28 cellular contexts compared by ENCODE assay signal in the genomic region with DNA sequence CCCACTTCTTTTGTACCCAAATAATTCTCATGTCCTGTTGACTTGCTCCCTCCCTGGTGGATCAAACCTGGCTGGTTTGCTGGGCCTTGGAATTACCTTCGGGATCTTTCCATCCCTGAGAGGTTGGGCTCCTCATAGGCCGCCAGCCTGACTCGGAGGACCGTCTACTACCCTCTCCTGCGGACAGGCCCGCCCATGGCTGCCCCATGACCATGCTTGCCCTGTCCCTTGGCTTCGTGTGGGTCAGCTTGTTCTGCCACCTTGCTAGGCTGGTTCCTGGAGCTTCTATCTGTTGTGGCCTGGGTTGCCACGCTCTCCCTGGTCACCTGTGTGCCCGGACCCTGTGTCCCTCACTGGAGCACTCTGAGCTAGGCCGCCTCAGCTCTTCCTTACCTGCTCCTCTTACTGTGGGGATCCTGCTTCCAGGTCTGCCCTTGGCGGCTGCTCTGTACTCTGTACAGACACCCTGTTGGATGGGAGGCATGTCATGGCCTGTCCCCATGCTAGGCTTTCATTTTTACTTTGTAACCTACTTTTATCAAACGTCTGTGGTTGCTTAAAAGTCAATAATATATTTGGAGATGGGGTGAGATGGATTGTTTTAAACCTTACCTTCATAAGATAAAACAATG. TPM values are rescaled to one million over a fixed set of nuclear protein-coding genes. Genes with fewer than 3 reads are reported as not detected.
DNase-seq lines count a peak whose midpoint lies in the region; ATAC-seq and TF ChIP-seq lines count a peak whose summit lies in the region.
"Had no signal": no experiment of that assay in that cellular context is flagged by ENCODE, and none has a peak within 500 bp of the region (broad histone marks: within the 10 kb centered on the region; RNA-seq: fewer than 3 reads in every experiment).

No MANE protein-coding gene starts in this region.

- H3K9me3 ChIP-seq in H9 (ENCODE audit: control insufficient read depth, low read depth, low read length) = no peaks in the 10 kb centered on the region
- H3K9me3 ChIP-seq in RWPE2 (ENCODE audit: severe bottlenecking) = no peaks in the 10 kb centered on the region
- no peaks in the 10 kb centered on the region for H3K9me3 ChIP-seq in heart left ventricle
- no peaks in the 10 kb centered on the region for H3K9me3 ChIP-seq in ovary
- no peaks in the 10 kb centered on the region for H3K9me3 ChIP-seq in naive thymus-derived CD4-positive, alpha-beta T cell (ENCODE audit: control insufficient read depth in 2 of 3, low read length in 3 of 3)
- H3K9me3 ChIP-seq: BE2C, body of pancreas, tibial nerve had no signal

- no CpG with 5 or more reads among the region's 12 CpGs for WGBS in H9 (ENCODE audit: extremely low coverage, insufficient read length, low lambda C conversion rate)
- 58 to 74% (median 65%) methylated on average over 12 of the region's 12 CpGs for WGBS in heart left ventricle, 4 donors
- WGBS in ovary, 3 donors = 88 to 96% (median 95%) methylated on average over 12 of the region's 12 CpGs

- intact Hi-C loops in heart left ventricle (cut with DNase I) = loop anchor here in 1 of 10 donors (2.0 kb wide), 1 partner anchor 28 kb away; no protein-coding TSS in a partner anchor
- intact Hi-C loops in ovary (cut with DNase I) = no loop called here
- intact Hi-C loops in naive thymus-derived CD4-positive, alpha-beta T cell (cut with micrococcal nuclease) = loop anchor here in 1 of 2 donors (5.0 kb wide), 1 partner anchor 39 kb away; no protein-coding TSS in a partner anchor

- ATAC-seq in RWPE2 (ENCODE audit: low read depth) (peak; percentile 52; the same call in 2 of the 3 replicates), heart left ventricle (peak; percentile 15 to 54 (median 46))
- no peak for ATAC-seq in naive thymus-derived CD4-positive, alpha-beta T cell
- ATAC-seq: body of pancreas; left colon; stimulated activated naive CD8-positive, alpha-beta T cell treated with anti-CD3 and anti-CD28 coated beads, Interleukin-15, amount 100 ng/mL, for 72 hours had no signal

- no peak overlapping the region for H3K18ac ChIP-seq in H9 (ENCODE audit: insufficient read length, low read depth, low read length)

- no peak overlapping the region for H2BK20ac ChIP-seq in H9 (ENCODE audit: low read depth, low read length, poor library complexity, severe bottlenecking)

- H3K79me2 ChIP-seq in H9 (ENCODE audit: insufficient read depth, low read length) = no peaks in the 10 kb centered on the region
- H3K79me2 ChIP-seq: hepatocyte had no signal

- H4K8ac ChIP-seq in H9 (replicated peaks; ENCODE audit: insufficient read length, low read depth, low read length) = no peak overlapping the region

- no peak overlapping the region for H2BK15ac ChIP-seq in H9 (ENCODE audit: low read depth, low read length)

- no peak overlapping the region for H3K23ac ChIP-seq in H9 (ENCODE audit: insufficient read length, low read depth, low read length)

- no peak overlapping the region for H3K9ac ChIP-seq in H9 (ENCODE audit: extremely low read depth, insufficient read length, low read length)

- no peak overlapping the region for H3K4ac ChIP-seq in H9 (ENCODE audit: low read depth, low read length)

- DNase-seq in H9 (no peak), RWPE2 (ENCODE audit: low spot score) (no peak), heart left ventricle (peak in 1 of 5 donors; percentile 67), ovary (no peak), DMS79 treated with DMSO at 0.1 percent for 48 hours (lab: John Stamatoyannopoulos, UW) (no peak), caudate nucleus (lab: John Stamatoyannopoulos, UW) (no peak), ureter (ENCODE audit: low spot score) (no peak)
- no peak for DNase-seq in naive thymus-derived CD4-positive, alpha-beta T cell
- DNase-seq: ACHN; activated CD4-positive, alpha-beta T cell treated with anti-CD3 and anti-CD28 coated beads for 4 hours; activated CD8-positive, alpha-beta memory T cell treated with anti-CD3 and anti-CD28 coated beads for 24 hours; activated effector memory CD4-positive, alpha-beta T cell treated with anti-CD3 and anti-CD28 coated beads, Interleukin-2, amount 50 U/mL, for 16 hours; BE2C; body of pancreas; CD8-positive, alpha-beta memory T cell; effector memory CD4-positive, alpha-beta T cell; foreskin melanocyte; left colon; mesendoderm; NCI-H1436 treated with DMSO at 0.1 percent for 48 hours; SHP77 treated with DMSO at 0.1 percent for 48 hours; small intestine; stimulated activated CD8-positive, alpha-beta memory T cell treated with anti-CD3 and anti-CD28 coated beads, Interleukin-4, amount 100 ng/mL, for 48 hours; stimulated activated naive CD8-positive, alpha-beta T cell treated with anti-CD3 and anti-CD28 coated beads, Interleukin-15, amount 100 ng/mL, for 72 hours had no signal

- H3K4me2 ChIP-seq in H9 (ENCODE audit: insufficient read depth, insufficient read length, low read length) = no peak overlapping the region
- H3K4me2 ChIP-seq: hepatocyte had no signal

- no peak overlapping the region for H3T11ph ChIP-seq in H9 (ENCODE audit: low read length)

- H3K27ac ChIP-seq in H9 (ENCODE audit: insufficient read length, low read depth, low read length) (no peak overlapping the region), RWPE2 (ENCODE audit: poor library complexity, severe bottlenecking) (no peak overlapping the region), heart left ventricle (peak overlapping the region in 10 of 12 donors; percentile 49 to 97 (median 90)), ovary (peak overlapping the region; percentile 43 to 66), caudate nucleus (ENCODE audit: low read depth, low read length) (no peak overlapping the region)
- no peak overlapping the region for H3K27ac ChIP-seq in naive thymus-derived CD4-positive, alpha-beta T cell (ENCODE audit: low read depth, low read length)
- H3K27ac ChIP-seq: body of pancreas, hepatocyte, tibial nerve had no signal

- no peaks in the 10 kb centered on the region for H4K20me1 ChIP-seq in H9 (ENCODE audit: control insufficient read depth, insufficient read depth, insufficient read length)

- H3K4me1 Mint-ChIP-seq in H9 = peaks cover 33 to 34% of the 10 kb centered on the region in 2 experiments
- peaks cover 17 to 33% (median 24%) of the 10 kb centered on the region in 7 donors for H3K4me1 Mint-ChIP-seq in naive thymus-derived CD4-positive, alpha-beta T cell

- no peak overlapping the region for H2BK12ac ChIP-seq in H9 (ENCODE audit: insufficient read length, low read depth, low read length)

- peaks cover 3% of the 10 kb centered on the region in 2 experiments; a peak in 2 of 5 replicates for H3K9me3 Mint-ChIP-seq in H9
- peaks cover 0 to 4% (median 0%) of the 10 kb centered on the region in 11 donors for H3K9me3 Mint-ChIP-seq in naive thymus-derived CD4-positive, alpha-beta T cell
- H3K9me3 Mint-ChIP-seq: stimulated activated naive CD8-positive, alpha-beta T cell treated with anti-CD3 and anti-CD28 coated beads, Interleukin-15, amount 100 ng/mL, for 72 hours; T-helper 2 cell treated with Interferon-gamma antibody and Interleukin-4, amounts not matched to agents 5 μg/mL and 100 μg/mL, for 36 hours had no signal

- H2AK5ac ChIP-seq in H9 (ENCODE audit: insufficient read length, low read length) = no peak overlapping the region

- H3K36me3 ChIP-seq in RWPE2 (ENCODE audit: low read depth) = no peaks in the 10 kb centered on the region
- H3K36me3 ChIP-seq in heart left ventricle = peaks cover 0 to 24% (median 0%) of the 10 kb centered on the region in 9 donors
- H3K36me3 ChIP-seq in ovary = no peaks in the 10 kb centered on the region
- H3K36me3 ChIP-seq in naive thymus-derived CD4-positive, alpha-beta T cell (ENCODE audit: control insufficient read depth in 2 of 3, insufficient read depth in 3 of 3, low read length in 3 of 3) = no peaks in the 10 kb centered on the region
- H3K36me3 ChIP-seq: BE2C, tibial nerve had no signal

- no peaks in the 10 kb centered on the region for H3K23me2 ChIP-seq in H9 (ENCODE audit: insufficient read length, low read depth, low read length, poor library complexity, severe bottlenecking)

- TF ChIP-seq CTCF in H9 (conservative IDR thresholded peaks at IDR 0.05) = no peak
- TF ChIP-seq CTCF in RWPE2 (IDR thresholded peaks at IDR 0.05; ENCODE audit: poor library complexity, severe bottlenecking) = no peak
- no peak for TF ChIP-seq CTCF in heart left ventricle (IDR thresholded peaks at IDR 0.05)
- no peak for TF ChIP-seq CTCF in ovary (IDR thresholded peaks at IDR 0.05)

- H3K56ac ChIP-seq in H9 (ENCODE audit: insufficient read length, low read depth, low read length) = no peak overlapping the region

- no peak overlapping the region for H4K5ac ChIP-seq in H9 (ENCODE audit: insufficient read length, low read depth, low read length)

- H3K14ac ChIP-seq in H9 (ENCODE audit: insufficient read depth, low read length) = peak overlapping the region; percentile 4; the same call in 1 of the 2 replicates

- no peak overlapping the region for H2BK120ac ChIP-seq in H9 (ENCODE audit: low read depth, low read length, poor library complexity, severe bottlenecking)

- no peaks in the 10 kb centered on the region for H3K27me3 ChIP-seq in H9 (ENCODE audit: insufficient read depth, low read length)
- no peaks in the 10 kb centered on the region for H3K27me3 ChIP-seq in RWPE2 (ENCODE audit: insufficient read depth, poor library complexity, severe bottlenecking)
- no peaks in the 10 kb centered on the region for H3K27me3 ChIP-seq in heart left ventricle
- H3K27me3 ChIP-seq in ovary = no peaks in the 10 kb centered on the region
- no peaks in the 10 kb centered on the region for H3K27me3 ChIP-seq in naive thymus-derived CD4-positive, alpha-beta T cell (ENCODE audit: control insufficient read depth in 2 of 2, insufficient read depth in 2 of 2, low read length in 2 of 2)
- H3K27me3 ChIP-seq: BE2C, body of pancreas, hepatocyte, tibial nerve had no signal

- H3K79me1 ChIP-seq in H9 (ENCODE audit: insufficient read depth, low read depth, low read length, poor library complexity, severe bottlenecking) = no peaks in the 10 kb centered on the region

- H3K4me3 ChIP-seq in RWPE2 (ENCODE audit: severe bottlenecking) (no peak overlapping the region), heart left ventricle (no peak overlapping the region), ovary (no peak overlapping the region)
- no peak overlapping the region for H3K4me3 ChIP-seq in naive thymus-derived CD4-positive, alpha-beta T cell (ENCODE audit: low read length)
- H3K4me3 ChIP-seq: body of pancreas, hepatocyte, tibial nerve had no signal

- peaks cover 3% of the 10 kb centered on the region; the same call in 1 of the 2 replicates for H3K4me1 ChIP-seq in H9 (ENCODE audit: insufficient read depth, low read length)
- H3K4me1 ChIP-seq in RWPE2 (ENCODE audit: insufficient read depth, poor library complexity, severe bottlenecking) = peaks cover 11% of the 10 kb centered on the region
- H3K4me1 ChIP-seq in heart left ventricle = peaks cover 0 to 69% (median 17%) of the 10 kb centered on the region in 12 donors
- H3K4me1 ChIP-seq in ovary (ENCODE audit: insufficient read depth) = peaks cover 7% of the 10 kb centered on the region
- peaks cover 8 to 22% of the 10 kb centered on the region in 2 donors for H3K4me1 ChIP-seq in naive thymus-derived CD4-positive, alpha-beta T cell (ENCODE audit: control insufficient read depth in 2 of 2, insufficient read depth in 2 of 2, low read length in 2 of 2)
- H3K4me1 ChIP-seq: BE2C, body of pancreas had no signal

- POLR2A ChIA-PET in naive thymus-derived CD4-positive, alpha-beta T cell (lab: Charles Lee) = no interaction called here

- TF ChIP-seq POLR2A in heart left ventricle (IDR thresholded peaks at IDR 0.05) (peak; percentile 7 to 25), ovary (IDR thresholded peaks at IDR 0.05) (no peak)

- peak overlapping the region in 2 of 3 experiments; percentile 70 to 89; a peak in 3 of 7 replicates for H3K27ac Mint-ChIP-seq in H9
- H3K27ac Mint-ChIP-seq in naive thymus-derived CD4-positive, alpha-beta T cell = no peak overlapping the region
- H3K27ac Mint-ChIP-seq: CD8-positive, alpha-beta memory T cell; stimulated activated naive CD8-positive, alpha-beta T cell treated with anti-CD3 and anti-CD28 coated beads, Interleukin-15, amount 100 ng/mL, for 72 hours; T-helper 2 cell treated with Interferon-gamma antibody and Interleukin-4, amounts not matched to agents 5 μg/mL and 100 μg/mL, for 36 hours had no signal

- CTCF ChIA-PET in naive thymus-derived CD4-positive, alpha-beta T cell (lab: Charles Lee) = no interaction called here

- H2AFZ ChIP-seq in H9 (ENCODE audit: low read length) = no peak overlapping the region
- H2AFZ ChIP-seq: hepatocyte had no signal

- no peak overlapping the region for H2BK5ac ChIP-seq in H9 (ENCODE audit: insufficient read length, low read length)

- H4K91ac ChIP-seq in H9 (ENCODE audit: insufficient read length, low read depth, low read length) = no peak overlapping the region

- H3K4me3 Mint-ChIP-seq in H9 = no peak overlapping the region
- peak overlapping the region in 1 of 10 donors; percentile 46 for H3K4me3 Mint-ChIP-seq in naive thymus-derived CD4-positive, alpha-beta T cell
- H3K4me3 Mint-ChIP-seq: CD8-positive, alpha-beta memory T cell; stimulated activated naive CD8-positive, alpha-beta T cell treated with anti-CD3 and anti-CD28 coated beads, Interleukin-15, amount 100 ng/mL, for 72 hours; T-helper 2 cell treated with Interferon-gamma antibody and Interleukin-4, amounts not matched to agents 5 μg/mL and 100 μg/mL, for 36 hours had no signal

- TF ChIP-seq EP300 in ovary (IDR thresholded peaks at IDR 0.05) = no peak

- H3K27me3 Mint-ChIP-seq in H9 (ENCODE audit: low read depth) = peaks cover 6% of the 10 kb centered on the region
- peaks cover 0 to 31% (median 5%) of the 10 kb centered on the region in 5 donors for H3K27me3 Mint-ChIP-seq in naive thymus-derived CD4-positive, alpha-beta T cell

- H3K36me3 Mint-ChIP-seq in H9 (ENCODE audit: insufficient read depth in 1 of 3, low read depth in 3 of 3) = peaks cover 0 to 16% (median 0%) of the 10 kb centered on the region in 3 experiments; a peak in 3 of 7 replicates
- H3K36me3 Mint-ChIP-seq in naive thymus-derived CD4-positive, alpha-beta T cell = peaks cover 0 to under 1% (median 0%) of the 10 kb centered on the region in 5 donors
- H3K36me3 Mint-ChIP-seq: CD8-positive, alpha-beta memory T cell had no signal

RNA-seq across cellular contexts. Expression of gene FHL2, which starts 29.7 kb away (rescaled TPM):
- total RNA-seq in H9 (2021) (34.9 and 36.9 TPM in 2 replicates), heart left ventricle (1,000 to 10,000 TPM in 7 of 9 donors, 100 to 1,000 TPM in 2; 649 to 4,692 (median 1,370) TPM), ovary (1,000 to 10,000 TPM in 1 of 7 donors, 100 to 1,000 TPM in 6; 300 to 1,049 (median 495) TPM), ureter (120 TPM)
- polyA plus RNA-seq in heart left ventricle (100 to 1,000 TPM; 669 to 913 TPM), ovary (100 to 1,000 TPM; 320 to 628 TPM)
- 1 to 10 TPM in 1 of 5 experiments, under 1 TPM in 3, not detected in 1; 0.19 to 3.6 (median 0.63) TPM for total RNA-seq in naive thymus-derived CD4-positive, alpha-beta T cell
- polyA plus RNA-seq in naive thymus-derived CD4-positive, alpha-beta T cell = 1 to 10 TPM in 1 of 2 donors, under 1 TPM in 1; 0.40 to 1.6 TPM
- total RNA-seq: OCI-LY7 had no signal

Comparison
In these comparisons a context has a peak if more than half of its experiments do, and no peak if none do; other contexts are left out.
1. H3K27ac ChIP-seq: peak in heart left ventricle (10 of 12) and ovary (2 of 2); none in H9 (single experiment), RWPE2 (single experiment), naive thymus-derived CD4-positive, alpha-beta T cell (single experiment) and caudate nucleus (single experiment).
2. H3K27ac Mint-ChIP-seq: peak in H9 (2 of 3); none in naive thymus-derived CD4-positive, alpha-beta T cell (0 of 9).